19 cellular contexts compared by ENCODE assay signal in genomic region chr1:116387551-116387950, GRCh38. TPM values are rescaled to one million over a fixed set of nuclear protein-coding genes. Genes with fewer than 3 reads are reported as not detected.
DNase-seq lines count a peak whose midpoint lies in the region; ATAC-seq and TF ChIP-seq lines count a peak whose summit lies in the region.
"Had no signal": no experiment of that assay in that cellular context is flagged by ENCODE, and none has a peak within 500 bp of the region (broad histone marks: within the 10 kb centered on the region; RNA-seq: fewer than 3 reads in every experiment).

No MANE protein-coding gene starts in this region.

- POLR2A ChIA-PET in MCF 10A (lab: Yijun Ruan, JAX), result interaction anchor here (0.6 to 2.2 kb wide), 4 partner anchors 12 to 97 kb away, joined by 3 to 5 read pairs (median 4); no protein-coding TSS in a partner anchor
- POLR2A ChIA-PET in activated CD8-positive, alpha-beta T cell treated with anti-CD3 and anti-CD28 coated beads for 36 hours (lab: Charles Lee), result interaction anchor here (0.9 to 2.6 kb wide), 4 partner anchors 11 to 31 kb away, joined by 3 to 9 read pairs (median 4); no protein-coding TSS in a partner anchor

- H3K36me3 Mint-ChIP-seq in MCF 10A (ENCODE audit: insufficient read depth, unreplicated experiment), result peaks cover 94% of the 10 kb centered on the region
- peaks cover 72% of the 10 kb centered on the region for H3K36me3 Mint-ChIP-seq in activated CD8-positive, alpha-beta T cell treated with anti-CD3 and anti-CD28 coated beads for 36 hours (ENCODE audit: low read depth)

- intact Hi-C loops in MCF 10A (cut with micrococcal nuclease), result no loop called here
- intact Hi-C loops in breast epithelium (cut with DNase I; ENCODE audit: low total_unique reads), result no loop called here
- intact Hi-C loops in activated CD8-positive, alpha-beta T cell treated with anti-CD3 and anti-CD28 coated beads for 36 hours (cut with micrococcal nuclease), result no loop called here

- DNase-seq in NCI-H524 (lab: John Stamatoyannopoulos, UW), result peak; percentile 57 to 91
- no peak for DNase-seq in NCI-H524 treated with DMSO at 0.1 percent for 48 hours (lab: John Stamatoyannopoulos, UW)
- DNase-seq in MCF 10A (ENCODE audit: unreplicated experiment), result no peak
- no peak for DNase-seq in breast epithelium (ENCODE audit: low spot score in 2 of 2)
- no peak for DNase-seq in activated CD8-positive, alpha-beta T cell treated with anti-CD3 and anti-CD28 coated beads for 36 hours
- no peak for DNase-seq in activated gamma-delta T cell treated with Interleukin-2 at 50 U/mL for 16 hours
- DNase-seq: DND-41, HCEC 1CT, MV-4-11, NCI-H1417, NCI-H1930, NCI-H446, NCI-H748 treated with DMSO at 0.1 percent for 48 hours, PC-3 had no signal

- H3K27ac Mint-ChIP-seq in MCF 10A (ENCODE audit: low read depth, unreplicated experiment), result peak overlapping the region; percentile 75
- H3K27ac Mint-ChIP-seq in activated CD8-positive, alpha-beta T cell treated with anti-CD3 and anti-CD28 coated beads for 36 hours, result peak overlapping the region; percentile 65
- H3K27ac Mint-ChIP-seq: IgD-negative memory B cell had no signal

- BruUV-seq in MCF 10A (replicated peaks; lab: Mats Ljungman, UMichigan), result no TSS peak

- H3K27me3 ChIP-seq in breast epithelium (no peaks in the 10 kb centered on the region), parathyroid adenoma (ENCODE audit: control insufficient read depth, insufficient read depth, low read length) (no peaks in the 10 kb centered on the region)

- H3K27me3 Mint-ChIP-seq in MCF 10A (ENCODE audit: insufficient read depth, unreplicated experiment), result no peaks in the 10 kb centered on the region
- H3K27me3 Mint-ChIP-seq in activated CD8-positive, alpha-beta T cell treated with anti-CD3 and anti-CD28 coated beads for 36 hours, result no peaks in the 10 kb centered on the region
- H3K27me3 Mint-ChIP-seq: IgD-negative memory B cell had no signal

- no peak overlapping the region for H3K4me2 ChIP-seq in parathyroid adenoma (ENCODE audit: low read length)

- peaks cover 0 to 5% of the 10 kb centered on the region in 2 donors for H3K4me1 ChIP-seq in breast epithelium
- peaks cover 11% of the 10 kb centered on the region for H3K4me1 ChIP-seq in parathyroid adenoma

- H3K9me3 ChIP-seq in breast epithelium, result no peaks in the 10 kb centered on the region
- no peaks in the 10 kb centered on the region for H3K9me3 ChIP-seq in parathyroid adenoma (ENCODE audit: control insufficient read depth, low read length)

- no peak for ATAC-seq in activated CD8-positive, alpha-beta T cell treated with anti-CD3 and anti-CD28 coated beads for 36 hours
- no peak for ATAC-seq in HG03175 (IDR thresholded peaks at IDR 0.05; ENCODE audit: unreplicated experiment)
- ATAC-seq: PC-3 had no signal

- peaks cover 9% of the 10 kb centered on the region for H3K79me2 ChIP-seq in parathyroid adenoma

- TF ChIP-seq CTCF in MCF 10A (IDR thresholded peaks at IDR 0.05; ENCODE audit: unreplicated experiment) (no peak), breast epithelium (IDR thresholded peaks at IDR 0.05) (no peak), parathyroid adenoma (IDR thresholded peaks at IDR 0.05) (no peak)
- TF ChIP-seq CTCF in activated CD8-positive, alpha-beta T cell treated with anti-CD3 and anti-CD28 coated beads for 36 hours (IDR thresholded peaks at IDR 0.05), result no peak

- H3K27ac ChIP-seq in breast epithelium (no peak overlapping the region), parathyroid adenoma (peak overlapping the region; percentile 7)
- H3K27ac ChIP-seq: 22Rv1, HL-60 had no signal

- H3K9ac ChIP-seq in parathyroid adenoma, result no peak overlapping the region

- peaks cover 38% of the 10 kb centered on the region for H3K4me1 Mint-ChIP-seq in MCF 10A (ENCODE audit: insufficient read depth, unreplicated experiment)
- peaks cover 72% of the 10 kb centered on the region for H3K4me1 Mint-ChIP-seq in activated CD8-positive, alpha-beta T cell treated with anti-CD3 and anti-CD28 coated beads for 36 hours (ENCODE audit: low read depth)

- H3K36me3 ChIP-seq in breast epithelium (peaks cover 38% of the 10 kb centered on the region), parathyroid adenoma (ENCODE audit: control insufficient read depth, insufficient read depth, low read length) (peaks cover 3% of the 10 kb centered on the region)

- H3K4me3 ChIP-seq in breast epithelium, result no peak overlapping the region
- no peak overlapping the region for H3K4me3 ChIP-seq in parathyroid adenoma (ENCODE audit: low read depth, low read length)

- CTCF ChIA-PET in MCF 10A (lab: Yijun Ruan, JAX), result interaction anchor here (1.2 to 2.0 kb wide), 4 partner anchors 97 to 249 kb away, joined by 3 to 5 read pairs (median 4); no protein-coding TSS in a partner anchor
- CTCF ChIA-PET in activated CD8-positive, alpha-beta T cell treated with anti-CD3 and anti-CD28 coated beads for 36 hours (lab: Charles Lee), result interaction anchor here (1.1 to 3.0 kb wide), 4 partner anchors 28 to 249 kb away, joined by 4 to 8 read pairs (median 6); no protein-coding TSS in a partner anchor

- TF ChIP-seq POLR2A in breast epithelium (IDR thresholded peaks at IDR 0.05), result no peak

- no peaks in the 10 kb centered on the region for H3K9me3 Mint-ChIP-seq in MCF 10A (ENCODE audit: unreplicated experiment)
- H3K9me3 Mint-ChIP-seq in activated CD8-positive, alpha-beta T cell treated with anti-CD3 and anti-CD28 coated beads for 36 hours, result no peaks in the 10 kb centered on the region
- H3K9me3 Mint-ChIP-seq: IgD-negative memory B cell had no signal

- no peak overlapping the region for H2AFZ ChIP-seq in parathyroid adenoma

- H3K4me3 Mint-ChIP-seq in MCF 10A (ENCODE audit: unreplicated experiment), result no peak overlapping the region
- no peak overlapping the region for H3K4me3 Mint-ChIP-seq in activated CD8-positive, alpha-beta T cell treated with anti-CD3 and anti-CD28 coated beads for 36 hours

RNA-seq across cellular contexts. Expression of gene ATP1A1, which starts 14.5 kb away (rescaled TPM):
- 361 and 378 TPM in 2 replicates for total RNA-seq in MCF 10A (2022)
- total RNA-seq in breast epithelium, result 100 to 1,000 TPM; 235 to 423 (median 331) TPM
- total RNA-seq in activated CD8-positive, alpha-beta T cell treated with anti-CD3 and anti-CD28 coated beads for 36 hours, result 100 to 1,000 TPM; 201 to 202 TPM

Comparison
In these comparisons a context has a peak if more than half of its experiments do, and no peak if none do; other contexts are left out.
1. DNase-seq: peak in NCI-H524 (2 of 2); none in NCI-H524 treated with DMSO at 0.1 percent for 48 hours (single experiment), MCF 10A (single experiment), breast epithelium (0 of 2), activated CD8-positive, alpha-beta T cell treated with anti-CD3 and anti-CD28 coated beads for 36 hours (single experiment) and activated gamma-delta T cell treated with Interleukin-2 at 50 U/mL for 16 hours (single experiment).